ENCODE assay signal across 8 cellular contexts in genomic region chr12:7019043-7019569, GRCh38. TPM values are rescaled to one million over a fixed set of nuclear protein-coding genes. Genes with fewer than 3 reads are reported as not detected.
DNase-seq lines count a peak whose midpoint lies in the region; ATAC-seq lines count a peak whose summit lies in the region.

No MANE protein-coding gene starts in this region.

- no peak overlapping the region for H2AFZ ChIP-seq in trophoblast cell (ENCODE audit: insufficient read depth, low read length, poor library complexity)

- no peak overlapping the region for H2BK120ac ChIP-seq in trophoblast cell (ENCODE audit: insufficient read depth, low read length, poor library complexity)

- ATAC-seq in GM21717 (IDR thresholded peaks at IDR 0.05; ENCODE audit: unreplicated experiment): no peak
- no peak for ATAC-seq in HG03108 (IDR thresholded peaks at IDR 0.05; ENCODE audit: unreplicated experiment)

- H3K4me2 ChIP-seq in trophoblast cell (ENCODE audit: low read length): peak overlapping the region; percentile 56

- no peak overlapping the region for H2BK12ac ChIP-seq in trophoblast cell (ENCODE audit: low read length)

- H2BK5ac ChIP-seq in trophoblast cell (ENCODE audit: low read depth, low read length, poor library complexity): no peak overlapping the region

- no peak overlapping the region for H3K4ac ChIP-seq in trophoblast cell (ENCODE audit: low read depth, low read length)

- no peak overlapping the region for H2AK5ac ChIP-seq in trophoblast cell (ENCODE audit: low read length)

- no CpG with 5 or more reads among the region's 6 CpGs for WGBS in trophoblast cell (ENCODE audit: extremely low coverage, insufficient coverage, insufficient read length)

- no peak overlapping the region for H4K91ac ChIP-seq in trophoblast cell (ENCODE audit: low read depth, low read length)

- peaks cover 5% of the 10 kb centered on the region for H3K79me1 ChIP-seq in trophoblast cell (ENCODE audit: low read length)

- no peak overlapping the region for H4K12ac ChIP-seq in trophoblast cell (ENCODE audit: low read depth, low read length)

- H3K27me3 ChIP-seq in endocrine pancreas (ENCODE audit: control insufficient read depth, insufficient read depth, low read length) (no peaks in the 10 kb centered on the region), trophoblast cell (ENCODE audit: insufficient read depth, low read length) (no peaks in the 10 kb centered on the region)

- no peak overlapping the region for H3K23ac ChIP-seq in trophoblast cell (ENCODE audit: low read length)

- H4K8ac ChIP-seq in trophoblast cell (ENCODE audit: low read depth, low read length): peak overlapping the region; percentile 84

- H3K14ac ChIP-seq in trophoblast cell (ENCODE audit: low read length): no peak overlapping the region

- DNase-seq in NCI-H69 (lab: John Stamatoyannopoulos, UW): peak; percentile 69
- DNase-seq in trophoblast cell: peak in 1 of 2 donors; percentile 44
- DNase-seq in SIG-M5 (lab: John Stamatoyannopoulos, UW): no peak
- DNase-seq in foreskin melanocyte: no peak

- H3K9me3 ChIP-seq in endocrine pancreas (ENCODE audit: control insufficient read depth, low read length) (no peaks in the 10 kb centered on the region), trophoblast cell (ENCODE audit: insufficient read depth, low read depth, low read length) (no peaks in the 10 kb centered on the region)

- H3K79me2 ChIP-seq in trophoblast cell (ENCODE audit: control insufficient read depth, insufficient read depth, low read length, poor library complexity): no peaks in the 10 kb centered on the region

- peak overlapping the region; percentile 93 for H3K4me3 ChIP-seq in GM08714 (ENCODE audit: low read length)
- H3K4me3 ChIP-seq in endocrine pancreas (ENCODE audit: control insufficient read depth, insufficient read depth, low read length): peak overlapping the region; percentile 58
- H3K4me3 ChIP-seq in trophoblast cell (ENCODE audit: low read depth, low read length): no peak overlapping the region

- peak overlapping the region; percentile 60 for H3K9ac ChIP-seq in endocrine pancreas (ENCODE audit: control insufficient read depth, insufficient read depth, low read length)
- no peak overlapping the region for H3K9ac ChIP-seq in trophoblast cell (ENCODE audit: low read length)

- H3K4me1 ChIP-seq in endocrine pancreas (ENCODE audit: control insufficient read depth, insufficient read depth, low read length) (peaks cover 13% of the 10 kb centered on the region), trophoblast cell (ENCODE audit: control insufficient read depth in 1 of 2, insufficient read depth in 2 of 2, low read length in 2 of 2) (peaks cover 2 to 6% of the 10 kb centered on the region in 2 experiments)

- H3K36me3 ChIP-seq in endocrine pancreas (ENCODE audit: control insufficient read depth, insufficient read depth, low read length) (no peaks in the 10 kb centered on the region), trophoblast cell (ENCODE audit: control insufficient read depth in 1 of 2, insufficient read depth in 2 of 2, low read length in 2 of 2) (peaks cover 0 to 2% of the 10 kb centered on the region in 2 experiments)

- peak overlapping the region; percentile 99 for H3K27ac ChIP-seq in trophoblast cell (ENCODE audit: low read depth, low read length)

- no peak overlapping the region for H3K18ac ChIP-seq in trophoblast cell (ENCODE audit: low read length)

RNA-seq across cellular contexts. Expression of gene LPCAT3, which starts 0.8 kb away (rescaled TPM):
- 38.1 and 38.8 TPM in 2 replicates for polyA plus RNA-seq in trophoblast cell (2013)

RNA-seq across cellular contexts. Expression of gene C1S, which starts 41.4 kb away (rescaled TPM):
- 1.5 TPM in 2 replicates for polyA plus RNA-seq in trophoblast cell (2013)

RNA-seq across cellular contexts. Expression of gene EMG1, which starts 48.4 kb away (rescaled TPM):
- 38.4 and 42.9 TPM in 2 replicates for polyA plus RNA-seq in trophoblast cell (2013)

RNA-seq across cellular contexts. Expression of gene PHB2, which starts 48.6 kb away (rescaled TPM):
- polyA plus RNA-seq in trophoblast cell (2013): 259 and 271 TPM in 2 replicates
